ENCODE assay signal across 7 cellular contexts in genomic region chr11:100925935-100926334, GRCh38.
DNase-seq lines count a peak whose midpoint lies in the region; ATAC-seq and TF ChIP-seq lines count a peak whose summit lies in the region.

No MANE protein-coding gene starts in this region.

- H2AFZ ChIP-seq in smooth muscle cell (ENCODE audit: low read depth), result no peak overlapping the region

- CTCF ChIA-PET in RWPE1 (lab: Yijun Ruan, JAX), result interaction anchor here (0.6 to 1.5 kb wide), 3 partner anchors 71 to 1667 kb away, joined by 3 to 6 read pairs (median 3); no protein-coding TSS in a partner anchor

- H3K4me3 ChIP-seq in smooth muscle cell (no peak overlapping the region), Peyer's patch (no peak overlapping the region)

- no peaks in the 10 kb centered on the region for H3K9me3 ChIP-seq in smooth muscle cell (replicated peaks; ENCODE audit: low read depth)
- H3K9me3 ChIP-seq in Peyer's patch, result no peaks in the 10 kb centered on the region

- no peaks in the 10 kb centered on the region for H3K27me3 ChIP-seq in smooth muscle cell (ENCODE audit: low read depth)
- H3K27me3 ChIP-seq in Peyer's patch, result no peaks in the 10 kb centered on the region

- DNase-seq in RWPE1 (ENCODE audit: low spot score) (peak; percentile 18), smooth muscle cell (lab: John Stamatoyannopoulos, UW; ENCODE audit: unreplicated experiment) (no peak), DMS79 treated with DMSO at 0.1 percent for 48 hours (lab: John Stamatoyannopoulos, UW) (no peak), NCI-H526 (lab: John Stamatoyannopoulos, UW) (no peak), Peyer's patch (no peak)

- H3K4me1 ChIP-seq in smooth muscle cell (ENCODE audit: low read depth), result peaks cover 25% of the 10 kb centered on the region
- no peaks in the 10 kb centered on the region for H3K4me1 ChIP-seq in Peyer's patch

- POLR2A ChIA-PET in RWPE1 (lab: Yijun Ruan, JAX; ENCODE audit: low non-redundant PET), result no interaction called here

- TF ChIP-seq POLR2A in Peyer's patch (IDR thresholded peaks at IDR 0.05), result no peak

- peak; percentile 87 for ATAC-seq in GM19395 (IDR thresholded peaks at IDR 0.05; ENCODE audit: unreplicated experiment)
- ATAC-seq in HG03045 (IDR thresholded peaks at IDR 0.05; ENCODE audit: unreplicated experiment), result peak; percentile 79

- H3K27ac ChIP-seq in RWPE1, result no peak overlapping the region
- H3K27ac ChIP-seq in smooth muscle cell (ENCODE audit: low read depth), result peak overlapping the region; percentile 58
- no peak overlapping the region for H3K27ac ChIP-seq in Peyer's patch

- WGBS in smooth muscle cell (ENCODE audit: low lambda C conversion rate), result 31% methylated on average over 3 of the region's 3 CpGs

- peak overlapping the region; percentile 32 for H3K4me2 ChIP-seq in smooth muscle cell

- peaks cover 5% of the 10 kb centered on the region for H3F3A ChIP-seq in smooth muscle cell (ENCODE audit: low read depth)

- no peaks in the 10 kb centered on the region for H4K20me1 ChIP-seq in smooth muscle cell (ENCODE audit: low read depth)

- H3K36me3 ChIP-seq in smooth muscle cell (ENCODE audit: low read depth), result no peaks in the 10 kb centered on the region
- H3K36me3 ChIP-seq in Peyer's patch, result no peaks in the 10 kb centered on the region

- peaks cover 13% of the 10 kb centered on the region for H3K79me2 ChIP-seq in smooth muscle cell (ENCODE audit: low read depth)

- TF ChIP-seq CTCF in RWPE1 (conservative IDR thresholded peaks at IDR 0.05; ENCODE audit: low read depth) (no peak), smooth muscle cell (IDR thresholded peaks at IDR 0.05; ENCODE audit: borderline replicate concordance, insufficient read depth, poor library complexity, severe bottlenecking) (no peak), Peyer's patch (IDR thresholded peaks at IDR 0.05) (no peak)

- no peak overlapping the region for H3K9ac ChIP-seq in smooth muscle cell (ENCODE audit: low read depth)
